In genomic region chr4:19857405-19857804, GRCh38 we compare ENCODE assay signal across 1 cellular context.
TF ChIP-seq lines count a peak whose summit lies in the region.

No MANE protein-coding gene starts in this region.

TF ChIP-seq in IMR-90, 13 proteins besides CTCF, POLR2A, EP300 and RAD21:
- TF ChIP-seq ELK1 (IDR thresholded peaks at IDR 0.05; ENCODE audit: borderline replicate concordance, low read depth, low read length) (no peak), BHLHE40 (IDR thresholded peaks at IDR 0.05; ENCODE audit: low read depth, low read length) (no peak), FOS (IDR thresholded peaks at IDR 0.05; ENCODE audit: low read depth, low read length) (no peak), SMC3 (IDR thresholded peaks at IDR 0.05; ENCODE audit: low read depth, low read length) (no peak), MXI1 (IDR thresholded peaks at IDR 0.05; ENCODE audit: borderline replicate concordance, low read depth, low read length) (no peak), MAFK (IDR thresholded peaks at IDR 0.05; ENCODE audit: low read depth, low read length) (no peak), RCOR1 (IDR thresholded peaks at IDR 0.05; ENCODE audit: insufficient replicate concordance, low read length) (no peak), USF2 (IDR thresholded peaks at IDR 0.05; ENCODE audit: low read depth, low read length) (no peak), RFX5 (IDR thresholded peaks at IDR 0.05; ENCODE audit: low read depth, low read length) (no peak), CHD1 (IDR thresholded peaks at IDR 0.05; ENCODE audit: low read depth, low read length) (no peak), MAZ (IDR thresholded peaks at IDR 0.05; ENCODE audit: borderline replicate concordance, low read depth, low read length) (no peak), CEBPB (IDR thresholded peaks at IDR 0.05; ENCODE audit: low read depth, low read length) (no peak), NFE2L2 (IDR thresholded peaks at IDR 0.05; ENCODE audit: low read depth, low read length) (no peak)
